In the genomic region with DNA sequence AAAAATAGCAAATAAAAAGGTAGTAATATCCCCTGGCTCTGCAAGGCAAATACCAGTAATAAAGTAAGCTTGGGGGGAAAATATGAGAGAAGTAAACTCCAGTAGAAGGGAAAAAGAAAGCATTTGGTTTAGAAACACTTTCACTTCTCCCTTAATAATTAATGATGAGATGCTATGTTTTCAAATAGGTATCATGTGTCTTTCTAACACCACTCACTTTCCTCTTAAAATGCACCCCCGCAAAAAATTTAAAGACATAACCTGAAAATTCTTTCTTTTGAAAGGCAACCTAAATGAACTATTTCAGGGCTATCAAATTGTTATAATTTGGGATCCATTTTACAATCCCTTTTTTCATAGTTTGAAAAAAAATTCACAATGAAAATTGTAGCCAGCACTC, we compare ENCODE assay signal across 23 cellular contexts.
"Had no signal": no experiment of that assay in that cellular context is flagged by ENCODE, and none has a peak within 500 bp of the region (broad histone marks: within the 10 kb centered on the region; RNA-seq: fewer than 3 reads in every experiment).

No MANE protein-coding gene starts in this region.

- H3K4me2 ChIP-seq: hepatocyte had no signal

- ATAC-seq: effector memory CD8-positive, alpha-beta T cell; gastroesophageal sphincter; left cardiac atrium; left ventricle myocardium superior had no signal

- H3K4me1 ChIP-seq: esophagus squamous epithelium, gastroesophageal sphincter, right atrium auricular region, sigmoid colon, stomach had no signal

- H3K4me3 ChIP-seq: esophagus squamous epithelium, gastroesophageal sphincter, hepatocyte, lung, right atrium auricular region, sigmoid colon, skin epidermis, stomach, thoracic aorta, transverse colon had no signal

- H3K4me1 Mint-ChIP-seq: naive B cell had no signal

- H3K79me2 ChIP-seq: hepatocyte had no signal

- H3K9me3 Mint-ChIP-seq: dendritic cell treated with granulocyte-macrophage colony-stimulating factor and Interleukin-4, amounts not matched to agents 40 ng/mL and 50 ng/mL, for 4 days; effector memory CD8-positive, alpha-beta T cell; naive B cell had no signal

- H2AFZ ChIP-seq: hepatocyte had no signal

- DNase-seq: effector memory CD8-positive, alpha-beta T cell; esophagus squamous epithelium; foreskin fibroblast; kidney; left cardiac atrium; left ventricle myocardium superior; mesenchymal stem cell; naive B cell; posterior cingulate gyrus; sigmoid colon; stimulated activated CD4-positive, alpha-beta T cell treated with anti-CD3 and anti-CD28 coated beads, Interleukin-2, amount 100 ng/mL, for 24 hours; stimulated activated naive CD4-positive, alpha-beta T cell; stomach; substantia nigra; transverse colon had no signal

- H3K27ac Mint-ChIP-seq: dendritic cell treated with granulocyte-macrophage colony-stimulating factor and Interleukin-4, amounts not matched to agents 40 ng/mL and 50 ng/mL, for 4 days; effector memory CD8-positive, alpha-beta T cell; naive B cell had no signal

- H3K27me3 ChIP-seq: right atrium auricular region had no signal

- H3K9me3 ChIP-seq: esophagus squamous epithelium, gastroesophageal sphincter, neutrophil, right atrium auricular region, sigmoid colon, stomach, thoracic aorta, transverse colon had no signal

- H3K36me3 Mint-ChIP-seq: naive B cell had no signal

- H3K27ac ChIP-seq: esophagus squamous epithelium, gastroesophageal sphincter, hepatocyte, neutrophil, right atrium auricular region, sigmoid colon, skin epidermis, stomach, thoracic aorta, transverse colon had no signal

- H3K36me3 ChIP-seq: esophagus squamous epithelium, gastroesophageal sphincter, neutrophil, right atrium auricular region, sigmoid colon, stomach, thoracic aorta, transverse colon had no signal

- H3K4me3 Mint-ChIP-seq: dendritic cell treated with granulocyte-macrophage colony-stimulating factor and Interleukin-4, amounts not matched to agents 40 ng/mL and 50 ng/mL, for 4 days; effector memory CD8-positive, alpha-beta T cell; naive B cell had no signal
